Comparison of ENCODE assay signal across 1 cellular context in the genomic region with DNA sequence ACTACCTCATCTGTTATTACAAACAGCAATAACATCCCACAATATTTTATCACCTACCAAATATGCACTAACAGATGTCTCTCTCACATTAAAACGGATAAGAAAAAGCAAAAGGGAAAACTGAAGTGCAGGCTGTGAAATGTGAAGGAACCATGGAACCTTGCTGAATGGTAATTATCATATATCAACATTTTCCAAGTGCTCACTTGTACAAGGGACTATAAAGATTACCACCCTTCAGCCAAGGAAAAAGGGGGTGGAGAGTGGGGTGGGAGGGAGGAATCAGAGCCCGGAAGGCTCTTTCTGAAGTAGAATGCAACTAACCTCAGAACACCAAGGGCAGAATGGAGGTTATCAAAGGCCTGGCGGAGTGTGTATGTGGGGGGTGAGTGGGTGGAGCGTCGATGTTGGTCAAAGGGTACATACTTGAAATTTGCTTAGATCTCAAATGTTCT.
TF ChIP-seq lines count a peak whose summit lies in the region.

No MANE protein-coding gene starts in this region.

TF ChIP-seq in GM12878, 131 proteins besides CTCF, POLR2A, EP300 and RAD21 (continued from another document):
- TF ChIP-seq, protein P1, sequence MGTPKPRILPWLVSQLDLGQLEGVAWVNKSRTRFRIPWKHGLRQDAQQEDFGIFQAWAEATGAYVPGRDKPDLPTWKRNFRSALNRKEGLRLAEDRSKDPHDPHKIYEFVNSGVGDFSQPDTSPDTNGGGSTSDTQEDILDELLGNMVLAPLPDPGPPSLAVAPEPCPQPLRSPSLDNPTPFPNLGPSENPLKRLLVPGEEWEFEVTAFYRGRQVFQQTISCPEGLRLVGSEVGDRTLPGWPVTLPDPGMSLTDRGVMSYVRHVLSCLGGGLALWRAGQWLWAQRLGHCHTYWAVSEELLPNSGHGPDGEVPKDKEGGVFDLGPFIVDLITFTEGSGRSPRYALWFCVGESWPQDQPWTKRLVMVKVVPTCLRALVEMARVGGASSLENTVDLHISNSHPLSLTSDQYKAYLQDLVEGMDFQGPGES (IDR thresholded peaks at IDR 0.05), result no peak
- TF ChIP-seq GABPA (IDR thresholded peaks at IDR 0.05; ENCODE audit: low read depth), result no peak
- TF ChIP-seq HDAC2 (IDR thresholded peaks at IDR 0.05), result no peak
- no peak for TF ChIP-seq PAX5 (IDR thresholded peaks at IDR 0.05; ENCODE audit: borderline replicate concordance, low read depth, low read length)
- no peak for TF ChIP-seq ZBED1 (IDR thresholded peaks at IDR 0.05; ENCODE audit: borderline replicate concordance)
- no peak for TF ChIP-seq ZNF622 (IDR thresholded peaks at IDR 0.05)
- TF ChIP-seq NBN (IDR thresholded peaks at IDR 0.05), result no peak
- no peak for TF ChIP-seq TBL1XR1 (IDR thresholded peaks at IDR 0.05; ENCODE audit: low read depth, low read length)
